In genomic region chr22:47195676-47196492, GRCh38 we compare ENCODE assay signal across 20 cellular contexts.
DNase-seq lines count a peak whose midpoint lies in the region; TF ChIP-seq lines count a peak whose summit lies in the region.
"Had no signal": no experiment of that assay in that cellular context is flagged by ENCODE, and none has a peak within 500 bp of the region (broad histone marks: within the 10 kb centered on the region; RNA-seq: fewer than 3 reads in every experiment).

No MANE protein-coding gene starts in this region.

- no peaks in the 10 kb centered on the region for H3K9me3 ChIP-seq in suprapubic skin
- H3K9me3 ChIP-seq in transverse colon: no peaks in the 10 kb centered on the region
- H3K9me3 ChIP-seq: psoas muscle, thoracic aorta had no signal

- H3K27me3 ChIP-seq in mesendoderm (ENCODE audit: insufficient read depth, low read length, poor library complexity): no peaks in the 10 kb centered on the region
- H3K27me3 ChIP-seq in suprapubic skin: peaks cover 12% of the 10 kb centered on the region
- peaks cover 2% of the 10 kb centered on the region for H3K27me3 ChIP-seq in transverse colon

- H3K36me3 Mint-ChIP-seq in activated CD4-positive, alpha-beta memory T cell treated with anti-CD3 and anti-CD28 coated beads, Interleukin-2, amount 10 ng/mL, durations not matched to agents 7 days and 5 days (ENCODE audit: low read depth): no peaks in the 10 kb centered on the region
- no peaks in the 10 kb centered on the region for H3K36me3 Mint-ChIP-seq in activated CD4-positive, alpha-beta memory T cell treated with anti-CD3 and anti-CD28 coated beads for 36 hours
- H3K36me3 Mint-ChIP-seq: naive thymus-derived CD8-positive, alpha-beta T cell had no signal

- H3K36me3 ChIP-seq in mesendoderm (ENCODE audit: control insufficient read depth, insufficient read depth, low read length) (no peaks in the 10 kb centered on the region), suprapubic skin (no peaks in the 10 kb centered on the region), transverse colon (no peaks in the 10 kb centered on the region)
- H3K36me3 ChIP-seq: thoracic aorta had no signal

- H3K9me3 Mint-ChIP-seq in activated CD4-positive, alpha-beta memory T cell treated with anti-CD3 and anti-CD28 coated beads, Interleukin-2, amount 10 ng/mL, durations not matched to agents 7 days and 5 days: no peaks in the 10 kb centered on the region
- no peaks in the 10 kb centered on the region for H3K9me3 Mint-ChIP-seq in activated CD4-positive, alpha-beta memory T cell treated with anti-CD3 and anti-CD28 coated beads for 36 hours
- H3K9me3 Mint-ChIP-seq: CD4-positive, alpha-beta T cell; central memory CD8-positive, alpha-beta T cell; effector memory CD8-positive, alpha-beta T cell; naive thymus-derived CD8-positive, alpha-beta T cell had no signal

- H3K9ac ChIP-seq in mesendoderm (ENCODE audit: low read length): no peak overlapping the region
- H3K9ac ChIP-seq: GM23248 had no signal

- H3K4me1 Mint-ChIP-seq in activated CD4-positive, alpha-beta memory T cell treated with anti-CD3 and anti-CD28 coated beads, Interleukin-2, amount 10 ng/mL, durations not matched to agents 7 days and 5 days: no peaks in the 10 kb centered on the region
- no peaks in the 10 kb centered on the region for H3K4me1 Mint-ChIP-seq in activated CD4-positive, alpha-beta memory T cell treated with anti-CD3 and anti-CD28 coated beads for 36 hours (ENCODE audit: low read depth)
- H3K4me1 Mint-ChIP-seq: central memory CD8-positive, alpha-beta T cell; naive thymus-derived CD8-positive, alpha-beta T cell had no signal

- no peaks in the 10 kb centered on the region for H3K79me1 ChIP-seq in mesendoderm (ENCODE audit: low read length)

- no peak for TF ChIP-seq CTCF in suprapubic skin (IDR thresholded peaks at IDR 0.05)
- no peak for TF ChIP-seq CTCF in transverse colon (IDR thresholded peaks at IDR 0.05)

- H3K27me3 Mint-ChIP-seq in activated CD4-positive, alpha-beta memory T cell treated with anti-CD3 and anti-CD28 coated beads, Interleukin-2, amount 10 ng/mL, durations not matched to agents 7 days and 5 days: no peaks in the 10 kb centered on the region
- no peaks in the 10 kb centered on the region for H3K27me3 Mint-ChIP-seq in activated CD4-positive, alpha-beta memory T cell treated with anti-CD3 and anti-CD28 coated beads for 36 hours
- H3K27me3 Mint-ChIP-seq: CD4-positive, alpha-beta T cell; central memory CD8-positive, alpha-beta T cell had no signal

- no CpG with 5 or more reads among the region's 15 CpGs for WGBS in mesendoderm (ENCODE audit: extremely low coverage, insufficient coverage, low lambda C conversion rate)
- WGBS in suprapubic skin: 60% methylated on average over 11 of the region's 15 CpGs
- WGBS in transverse colon (ENCODE audit: low coverage in 1 of 2), 2 donors: 68% methylated on average over 15 of the region's 15 CpGs; no CpG with 5 or more reads in 1 of the 2 donors

- peak; percentile 8 for DNase-seq in activated CD4-positive, alpha-beta memory T cell treated with anti-CD3 and anti-CD28 coated beads, Interleukin-2, amount 10 ng/mL, durations not matched to agents 7 days and 5 days
- no peak for DNase-seq in activated CD4-positive, alpha-beta memory T cell treated with anti-CD3 and anti-CD28 coated beads for 36 hours
- peak; percentile 66 for DNase-seq in NCI-H69 (lab: John Stamatoyannopoulos, UW)
- DNase-seq in mesendoderm: no peak
- DNase-seq in suprapubic skin (ENCODE audit: low spot score in 2 of 2): peak; percentile 51 to 71
- no peak for DNase-seq in AG08395 (ENCODE audit: low spot score)
- no peak for DNase-seq in glomerular visceral epithelial cell (ENCODE audit: extremely low spot score)
- no peak for DNase-seq in transverse colon
- DNase-seq: activated naive CD4-positive, alpha-beta T cell; effector memory CD8-positive, alpha-beta T cell; GM23248; NCI-H187; NCI-H748 treated with DMSO at 0.1 percent for 48 hours; PC-9; T1000 had no signal

- POLR2A ChIA-PET in activated CD4-positive, alpha-beta memory T cell treated with anti-CD3 and anti-CD28 coated beads, Interleukin-2, amount 10 ng/mL, durations not matched to agents 7 days and 5 days (lab: Charles Lee): no interaction called here
- POLR2A ChIA-PET in activated CD4-positive, alpha-beta memory T cell treated with anti-CD3 and anti-CD28 coated beads for 36 hours (lab: Charles Lee): no interaction called here

- H3K23ac ChIP-seq in mesendoderm (ENCODE audit: low read length): no peak overlapping the region

- no peak overlapping the region for H3K18ac ChIP-seq in mesendoderm (ENCODE audit: low read length)

- H3K4ac ChIP-seq in mesendoderm (ENCODE audit: low read depth, low read length): no peak overlapping the region

- H4K5ac ChIP-seq in mesendoderm (ENCODE audit: low read length): no peak overlapping the region

- H3K56ac ChIP-seq in mesendoderm (ENCODE audit: low read length): no peak overlapping the region

- H2BK120ac ChIP-seq in mesendoderm (ENCODE audit: low read depth, low read length): no peak overlapping the region

- in situ Hi-C loops in transverse colon (cut with MboI; ENCODE audit: low pct_ligation_motif_present in 1 of 4, low pct_unique_long_range_greater_than_20kb in 1 of 4, low sequenced_read_pairs in 3 of 4): no loop called here

- CTCF ChIA-PET in activated CD4-positive, alpha-beta memory T cell treated with anti-CD3 and anti-CD28 coated beads, Interleukin-2, amount 10 ng/mL, durations not matched to agents 7 days and 5 days (lab: Charles Lee): no interaction called here
- CTCF ChIA-PET in activated CD4-positive, alpha-beta memory T cell treated with anti-CD3 and anti-CD28 coated beads for 36 hours (lab: Charles Lee): no interaction called here

- no peaks in the 10 kb centered on the region for H3K4me1 ChIP-seq in mesendoderm (ENCODE audit: control insufficient read depth, low read depth, low read length)
- H3K4me1 ChIP-seq in suprapubic skin: peaks cover 6% of the 10 kb centered on the region
- H3K4me1 ChIP-seq in transverse colon: peaks cover 0 to 5% (median 4%) of the 10 kb centered on the region in 4 donors
- H3K4me1 ChIP-seq: psoas muscle had no signal

- H2AK5ac ChIP-seq in mesendoderm (ENCODE audit: low read length): no peak overlapping the region

- no peak overlapping the region for H3K27ac Mint-ChIP-seq in activated CD4-positive, alpha-beta memory T cell treated with anti-CD3 and anti-CD28 coated beads, Interleukin-2, amount 10 ng/mL, durations not matched to agents 7 days and 5 days
- no peak overlapping the region for H3K27ac Mint-ChIP-seq in activated CD4-positive, alpha-beta memory T cell treated with anti-CD3 and anti-CD28 coated beads for 36 hours
- H3K27ac Mint-ChIP-seq: CD4-positive, alpha-beta T cell; effector memory CD8-positive, alpha-beta T cell had no signal

- H3K4me3 ChIP-seq in mesendoderm (ENCODE audit: low read length): peak overlapping the region; percentile 38
- H3K4me3 ChIP-seq in suprapubic skin: no peak overlapping the region
- no peak overlapping the region for H3K4me3 ChIP-seq in transverse colon
- H3K4me3 ChIP-seq: GM23248, PC-9, psoas muscle, thoracic aorta had no signal

- TF ChIP-seq EP300 in suprapubic skin (IDR thresholded peaks at IDR 0.05) (no peak), transverse colon (IDR thresholded peaks at IDR 0.05; ENCODE audit: low read depth) (no peak)

- H3K4me3 Mint-ChIP-seq in activated CD4-positive, alpha-beta memory T cell treated with anti-CD3 and anti-CD28 coated beads, Interleukin-2, amount 10 ng/mL, durations not matched to agents 7 days and 5 days: no peak overlapping the region
- H3K4me3 Mint-ChIP-seq in activated CD4-positive, alpha-beta memory T cell treated with anti-CD3 and anti-CD28 coated beads for 36 hours: no peak overlapping the region
- H3K4me3 Mint-ChIP-seq: CD4-positive, alpha-beta T cell; central memory CD8-positive, alpha-beta T cell; effector memory CD8-positive, alpha-beta T cell; naive thymus-derived CD8-positive, alpha-beta T cell had no signal

- TF ChIP-seq POLR2A in suprapubic skin (IDR thresholded peaks at IDR 0.05) (no peak), transverse colon (IDR thresholded peaks at IDR 0.05) (no peak)

- H3K79me2 ChIP-seq in mesendoderm (ENCODE audit: control insufficient read depth, insufficient read depth, low read length): no peaks in the 10 kb centered on the region

- H2BK15ac ChIP-seq in mesendoderm (replicated peaks; ENCODE audit: low read depth): no peak overlapping the region

- intact Hi-C loops in activated CD4-positive, alpha-beta memory T cell treated with anti-CD3 and anti-CD28 coated beads for 36 hours (cut with micrococcal nuclease): no loop called here
- intact Hi-C loops in transverse colon (cut with DNase I; ENCODE audit: low total_unique reads): no loop called here

- no peak overlapping the region for H4K8ac ChIP-seq in mesendoderm (ENCODE audit: low read depth, low read length)

- no peak overlapping the region for H3K4me2 ChIP-seq in mesendoderm (ENCODE audit: low read length)
- H3K4me2 ChIP-seq: PC-9 had no signal

- H2BK5ac ChIP-seq in mesendoderm (ENCODE audit: low read length): no peak overlapping the region

- H3K27ac ChIP-seq in mesendoderm (ENCODE audit: low read depth, low read length): no peak overlapping the region
- H3K27ac ChIP-seq in suprapubic skin: no peak overlapping the region
- no peak overlapping the region for H3K27ac ChIP-seq in transverse colon
- H3K27ac ChIP-seq: GM23248, PC-9, psoas muscle, thoracic aorta had no signal

Comparison
In these comparisons a context has a peak if more than half of its experiments do, and no peak if none do; other contexts are left out.
1. DNase-seq: peak in activated CD4-positive, alpha-beta memory T cell treated with anti-CD3 and anti-CD28 coated beads, Interleukin-2, amount 10 ng/mL, durations not matched to agents 7 days and 5 days (single experiment), NCI-H69 (single experiment) and suprapubic skin (2 of 2); none in activated CD4-positive, alpha-beta memory T cell treated with anti-CD3 and anti-CD28 coated beads for 36 hours (single experiment), mesendoderm (single experiment), AG08395 (single experiment), glomerular visceral epithelial cell (single experiment) and transverse colon (single experiment).